17 cellular contexts compared by ENCODE assay signal in genomic region chr12:111270128-111270651, GRCh38.
"Had no signal": no experiment of that assay in that cellular context is flagged by ENCODE, and none has a peak within 500 bp of the region (broad histone marks: within the 10 kb centered on the region; RNA-seq: fewer than 3 reads in every experiment).

No MANE protein-coding gene starts in this region.

- H3K9me3 ChIP-seq: psoas muscle, right lobe of liver, stomach, thoracic aorta, upper lobe of right lung had no signal

- H3K4me2 ChIP-seq: hepatocyte had no signal

- H3K4me1 ChIP-seq: psoas muscle, right lobe of liver, stomach, upper lobe of right lung had no signal

- H3K4me3 ChIP-seq: cardiac muscle cell, dorsolateral prefrontal cortex, hepatocyte, psoas muscle, right lobe of liver, stomach, thoracic aorta, upper lobe of right lung had no signal

- DNase-seq: activated CD4-positive, alpha-beta T cell treated with anti-CD3 and anti-CD28 coated beads for 4 hours; activated CD8-positive, alpha-beta T cell treated with anti-CD3 and anti-CD28 coated beads for 36 hours; activated effector memory CD4-positive, alpha-beta T cell treated with Interleukin-2 at 50 U/mL for 16 hours; activated naive CD4-positive, alpha-beta T cell treated with anti-CD3 and anti-CD28 coated beads, Interleukin-2, amount 50 U/mL, for 16 hours; activated T-cell treated with anti-CD3 and anti-CD28 coated beads, Interleukin-2, amount 50 U/mL, for 4 hours; dorsolateral prefrontal cortex; left ventricle myocardium superior; mesenchymal stem cell; psoas muscle; right lobe of liver; stomach; upper lobe of right lung had no signal

- H3K36me3 Mint-ChIP-seq: natural killer cell treated with Interleukin-12 subunit alpha and Interleukin-12 subunit beta and Interleukin-15 and Interleukin-18, amount 100 ng/mL, for 72 hours; WTC11 had no signal

- H2AFZ ChIP-seq: hepatocyte had no signal

- H3K27me3 ChIP-seq: cardiac muscle cell, hepatocyte, right lobe of liver had no signal

- H3K27ac ChIP-seq: cardiac muscle cell, hepatocyte, psoas muscle, right lobe of liver, stomach, thoracic aorta, upper lobe of right lung had no signal

- ATAC-seq: activated CD8-positive, alpha-beta T cell treated with anti-CD3 and anti-CD28 coated beads for 36 hours; activated T-cell treated with anti-CD3 and anti-CD28 coated beads, Interleukin-2, amount 50 U/mL, for 4 hours; natural killer cell treated with Interleukin-12 subunit alpha and Interleukin-12 subunit beta and Interleukin-15 and Interleukin-18, amount 100 ng/mL, for 72 hours; psoas muscle; upper lobe of right lung; WTC11 had no signal

- H3K36me3 ChIP-seq: cardiac muscle cell, stomach, thoracic aorta, upper lobe of right lung had no signal

- H3K79me2 ChIP-seq: hepatocyte had no signal

- H3K9me3 Mint-ChIP-seq: activated CD8-positive, alpha-beta T cell treated with anti-CD3 and anti-CD28 coated beads for 36 hours; activated T-cell treated with anti-CD3 and anti-CD28 coated beads, Interleukin-2, amount 50 U/mL, for 4 hours; natural killer cell treated with Interleukin-12 subunit alpha and Interleukin-12 subunit beta and Interleukin-15 and Interleukin-18, amount 100 ng/mL, for 72 hours had no signal

- H3K27ac Mint-ChIP-seq: activated CD8-positive, alpha-beta T cell treated with anti-CD3 and anti-CD28 coated beads for 36 hours; natural killer cell treated with Interleukin-12 subunit alpha and Interleukin-12 subunit beta and Interleukin-15 and Interleukin-18, amount 100 ng/mL, for 72 hours; WTC11 had no signal

- H3K4me3 Mint-ChIP-seq: activated CD8-positive, alpha-beta T cell treated with anti-CD3 and anti-CD28 coated beads for 36 hours; activated T-cell treated with anti-CD3 and anti-CD28 coated beads, Interleukin-2, amount 50 U/mL, for 4 hours; natural killer cell treated with Interleukin-12 subunit alpha and Interleukin-12 subunit beta and Interleukin-15 and Interleukin-18, amount 100 ng/mL, for 72 hours; WTC11 had no signal
